In the genomic region with DNA sequence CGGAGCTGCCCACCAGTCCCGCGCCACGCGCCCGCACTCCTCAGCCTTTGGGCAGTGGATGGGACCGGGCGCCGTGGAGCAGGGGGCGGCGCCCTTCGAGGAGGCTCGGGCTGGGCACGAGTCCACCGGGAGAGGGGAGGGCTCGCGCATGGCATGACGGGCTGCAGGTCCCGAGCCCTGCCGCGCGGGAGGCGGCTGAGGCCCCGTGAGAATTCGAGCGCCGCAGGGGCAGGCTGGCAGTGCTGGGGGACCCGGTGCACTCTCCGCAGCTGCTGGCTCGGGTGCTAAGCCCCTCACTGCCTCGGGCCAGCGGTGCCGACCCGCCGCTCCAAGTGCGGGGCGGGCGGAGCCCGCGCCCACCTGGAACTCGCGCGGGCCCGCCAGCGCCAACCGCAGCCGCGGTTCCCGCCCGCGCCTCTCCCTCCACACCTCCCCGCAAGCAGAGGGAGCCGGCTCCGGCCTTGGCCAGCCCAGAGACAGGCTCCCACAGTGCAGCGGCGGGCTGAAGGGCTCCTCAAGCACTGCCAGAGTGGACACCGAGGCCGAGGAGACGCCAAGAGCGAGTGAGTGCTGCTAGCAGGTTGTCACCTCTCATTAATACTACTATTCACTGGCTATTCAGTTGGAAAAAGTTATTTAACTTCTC, we compare ENCODE assay signal across 31 cellular contexts. TPM values are rescaled to one million over a fixed set of nuclear protein-coding genes. Genes with fewer than 3 reads are reported as not detected.
DNase-seq lines count a peak whose midpoint lies in the region; ATAC-seq, FAIRE-seq and TF ChIP-seq lines count a peak whose summit lies in the region.
"Had no signal": no experiment of that assay in that cellular context is flagged by ENCODE, and none has a peak within 500 bp of the region (broad histone marks: within the 10 kb centered on the region; RNA-seq: fewer than 3 reads in every experiment).

No MANE protein-coding gene starts in this region.

- POLR2A ChIA-PET in BJ (lab: Charles Lee) = no interaction called here

- no peaks in the 10 kb centered on the region for H3K36me3 Mint-ChIP-seq in stimulated activated naive B cell treated with anti-CD40 and anti-IgM and Interleukin-4, amounts not matched to agents 10 μg/mL and 1 μg/mL and 100 μg/mL, for 72 hours
- H3K36me3 Mint-ChIP-seq: activated naive CD8-positive, alpha-beta T cell; WTC11 had no signal

- ATAC-seq in pancreas = no peak
- ATAC-seq in stimulated activated naive B cell treated with anti-CD40 and anti-IgM and Interleukin-4, amounts not matched to agents 10 μg/mL and 1 μg/mL and 100 μg/mL, for 72 hours (replicated peaks) = no peak
- ATAC-seq: GM23338, K562, left colon, WTC11 had no signal

- H3K27me3 ChIP-seq in BJ (ENCODE audit: control insufficient read depth, insufficient read depth, low read length) = no peaks in the 10 kb centered on the region
- H3K27me3 ChIP-seq in pancreas = no peaks in the 10 kb centered on the region
- H3K27me3 ChIP-seq in transverse colon = no peaks in the 10 kb centered on the region
- H3K27me3 ChIP-seq: BLaER1, Peyer's patch had no signal

- TF ChIP-seq POLR2A in transverse colon (IDR thresholded peaks at IDR 0.05) = no peak

- H3K9me3 ChIP-seq in pancreas (no peaks in the 10 kb centered on the region), transverse colon (no peaks in the 10 kb centered on the region)
- H3K9me3 ChIP-seq: Peyer's patch, prostate gland had no signal

- CTCF ChIA-PET in BJ (lab: Yijun Ruan, JAX) = no interaction called here

- H3K4me3 Mint-ChIP-seq in stimulated activated naive B cell treated with anti-CD40 and anti-IgM and Interleukin-4, amounts not matched to agents 10 μg/mL and 1 μg/mL and 100 μg/mL, for 72 hours = no peak overlapping the region
- H3K4me3 Mint-ChIP-seq: activated CD4-positive, alpha-beta T cell treated with anti-CD3 and anti-CD28 coated beads, Interleukin-2, amount 10 ng/mL, durations not matched to agents 24 days and 14 days; activated naive CD8-positive, alpha-beta T cell; GM23338; HFFc6; WTC11 had no signal

- TF ChIP-seq CTCF in BJ (IDR thresholded peaks at IDR 0.05; ENCODE audit: insufficient read depth, low read depth, low read length) (no peak), fibroblast of villous mesenchyme (IDR thresholded peaks at IDR 0.05; ENCODE audit: insufficient read depth, low read depth, low read length) (no peak), pancreas (IDR thresholded peaks at IDR 0.05) (no peak), transverse colon (IDR thresholded peaks at IDR 0.05) (no peak)

- H3K27me3 Mint-ChIP-seq in stimulated activated naive B cell treated with anti-CD40 and anti-IgM and Interleukin-4, amounts not matched to agents 10 μg/mL and 1 μg/mL and 100 μg/mL, for 72 hours = no peaks in the 10 kb centered on the region
- H3K27me3 Mint-ChIP-seq: activated naive CD8-positive, alpha-beta T cell had no signal

- DNase-seq in BJ (ENCODE audit: low read depth) (no peak), NCI-H1092 treated with DMSO at 0.1 percent for 48 hours (lab: John Stamatoyannopoulos, UW) (peak; percentile 13), fibroblast of villous mesenchyme (ENCODE audit: low read depth) (peak; percentile 8), pancreas (peak in 4 of 6 donors; percentile 9 to 72 (median 31)), transverse colon (no peak), T-helper 9 cell (no peak)
- no peak for DNase-seq in stimulated activated naive B cell treated with anti-CD40 and anti-IgM and Interleukin-4, amounts not matched to agents 10 μg/mL and 1 μg/mL and 100 μg/mL, for 72 hours
- DNase-seq: activated CD4-positive, alpha-beta T cell treated with anti-CD3 and anti-CD28 coated beads, Interleukin-2, amount 10 ng/mL, durations not matched to agents 24 days and 14 days; activated CD8-positive, alpha-beta memory T cell treated with anti-CD3 and anti-CD28 coated beads for 24 hours; activated T-cell treated with anti-CD3 and anti-CD28 coated beads for 4 hours; anterior cingulate cortex; DMS 273 treated with DMSO at 0.1 percent for 48 hours; HFFc6; hippocampal formation; mesenchymal stem cell; NCI-H2081 treated with DMSO at 0.1 percent for 48 hours; NCI-H2227 treated with DMSO at 0.1 percent for 48 hours; NCI-H774; Peyer's patch; SIG-M5; stimulated activated naive CD4-positive, alpha-beta T cell; SW 1271 had no signal

- no peaks in the 10 kb centered on the region for H3K9me3 Mint-ChIP-seq in stimulated activated naive B cell treated with anti-CD40 and anti-IgM and Interleukin-4, amounts not matched to agents 10 μg/mL and 1 μg/mL and 100 μg/mL, for 72 hours
- H3K9me3 Mint-ChIP-seq: activated CD4-positive, alpha-beta T cell treated with anti-CD3 and anti-CD28 coated beads, Interleukin-2, amount 10 ng/mL, durations not matched to agents 24 days and 14 days; HFFc6 had no signal

- TF ChIP-seq EP300 in transverse colon (IDR thresholded peaks at IDR 0.05; ENCODE audit: low read depth) = no peak

- in situ Hi-C loops in transverse colon (cut with MboI; ENCODE audit: low pct_ligation_motif_present in 1 of 4, low pct_unique_long_range_greater_than_20kb in 1 of 4, low sequenced_read_pairs in 3 of 4) = no loop called here

- H3K4me1 ChIP-seq in pancreas = peaks cover 0 to 17% (median 5%) of the 10 kb centered on the region in 3 donors
- H3K4me1 ChIP-seq in transverse colon = peaks cover 7 to 18% (median 15%) of the 10 kb centered on the region in 4 donors
- H3K4me1 ChIP-seq: prostate gland had no signal

- H3K27ac Mint-ChIP-seq in stimulated activated naive B cell treated with anti-CD40 and anti-IgM and Interleukin-4, amounts not matched to agents 10 μg/mL and 1 μg/mL and 100 μg/mL, for 72 hours = no peak overlapping the region
- H3K27ac Mint-ChIP-seq: activated CD4-positive, alpha-beta T cell treated with anti-CD3 and anti-CD28 coated beads, Interleukin-2, amount 10 ng/mL, durations not matched to agents 24 days and 14 days; activated naive CD8-positive, alpha-beta T cell; GM23338; HFFc6; WTC11 had no signal

- no peaks in the 10 kb centered on the region for H3K36me3 ChIP-seq in BJ (ENCODE audit: control insufficient read depth, insufficient read depth, low read length)
- no peaks in the 10 kb centered on the region for H3K36me3 ChIP-seq in pancreas
- H3K36me3 ChIP-seq in transverse colon = no peaks in the 10 kb centered on the region
- H3K36me3 ChIP-seq: BLaER1, Peyer's patch, prostate gland had no signal

- peak overlapping the region; percentile 5; the same call in 1 of the 2 replicates for H3K4me3 ChIP-seq in BJ (ENCODE audit: low read depth, low read length)
- peak overlapping the region; percentile 49 for H3K4me3 ChIP-seq in fibroblast of villous mesenchyme (ENCODE audit: low read depth, low read length)
- H3K4me3 ChIP-seq in pancreas = no peak overlapping the region
- no peak overlapping the region for H3K4me3 ChIP-seq in transverse colon
- H3K4me3 ChIP-seq: BLaER1, GM23338, K562, Peyer's patch, prostate gland had no signal

- no peak for FAIRE-seq in pancreas (lab: Jason Lieb, UNC)
- FAIRE-seq: bronchial epithelial cell, endothelial cell of umbilical vein, K562 had no signal

- H3K4me1 Mint-ChIP-seq in stimulated activated naive B cell treated with anti-CD40 and anti-IgM and Interleukin-4, amounts not matched to agents 10 μg/mL and 1 μg/mL and 100 μg/mL, for 72 hours = peaks cover 2 to 11% of the 10 kb centered on the region in 2 donors

- WGBS in pancreas, 2 donors = 78 to 82% methylated on average over 57 to 60 of the region's 60 CpGs
- 96% methylated on average over 60 of the region's 60 CpGs; no CpG with 5 or more reads in 1 of the 2 donors for WGBS in transverse colon (ENCODE audit: low coverage in 1 of 2), 2 donors

- intact Hi-C loops in pancreas (cut with DNase I) = loop anchor here in 2 of 3 donors (10.0 kb wide), 1 partner anchor 168 kb away; the partner anchor contains the start of gene SCN1A (in 2 of the 2)
- intact Hi-C loops in transverse colon (cut with DNase I; ENCODE audit: low total_unique reads) = no loop called here

- H3K27ac ChIP-seq in pancreas (no peak overlapping the region), transverse colon (no peak overlapping the region)
- H3K27ac ChIP-seq: BLaER1, Peyer's patch, prostate gland had no signal

RNA-seq across cellular contexts. Expression of gene TTC21B, which starts 3.6 kb away (rescaled TPM):
- polyA plus RNA-seq in BJ (2011; rRNA removed) = 12.1 and 21.1 TPM in 2 replicates
- 16.7 and 20.5 TPM in 2 replicates for polyA minus RNA-seq in BJ (2011; rRNA and poly(A)+ RNA removed)
- total RNA-seq in fibroblast of villous mesenchyme = 25.4 and 34.5 TPM in 2 replicates
- total RNA-seq in pancreas = 10 to 100 TPM in 2 of 6 donors, 1 to 10 TPM in 4; 5.4 to 14.7 (median 9.2) TPM
- 10 to 100 TPM in 1 of 2 donors, 1 to 10 TPM in 1; 5.6 to 12.8 TPM for polyA plus RNA-seq in pancreas
- total RNA-seq in transverse colon = 10 to 100 TPM; 11.9 to 33.8 (median 23.0) TPM

Comparison
In these comparisons a context has a peak if more than half of its experiments do, and no peak if none do; other contexts are left out.
1. DNase-seq: peak in NCI-H1092 treated with DMSO at 0.1 percent for 48 hours (single experiment), fibroblast of villous mesenchyme (single experiment) and pancreas (4 of 6); none in BJ (single experiment), transverse colon (single experiment), T-helper 9 cell (single experiment) and stimulated activated naive B cell treated with anti-CD40 and anti-IgM and Interleukin-4, amounts not matched to agents 10 μg/mL and 1 μg/mL and 100 μg/mL, for 72 hours (single experiment).
2. H3K4me3 ChIP-seq: peak in BJ (single experiment) and fibroblast of villous mesenchyme (single experiment); none in pancreas (0 of 4) and transverse colon (0 of 4).